Comparison of ENCODE assay signal across 32 cellular contexts in the genomic region with DNA sequence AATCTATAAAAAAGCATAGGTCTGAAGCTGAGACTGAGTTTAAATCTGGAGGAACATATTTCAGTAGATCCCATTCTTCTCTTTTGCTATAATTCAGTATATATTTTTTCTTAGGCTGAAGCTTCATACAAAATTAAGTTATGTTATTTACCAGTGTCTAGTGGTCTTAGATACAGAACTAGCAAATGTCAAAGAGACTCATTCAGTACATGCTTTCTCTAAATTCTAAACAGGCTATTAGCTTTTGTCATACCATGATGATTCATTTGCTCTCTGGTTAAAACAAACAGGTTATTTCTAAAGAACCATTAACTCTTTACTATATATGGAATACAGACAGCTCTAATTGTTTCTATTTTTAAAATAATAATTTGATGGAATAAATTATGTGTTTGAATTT.
"Had no signal": no experiment of that assay in that cellular context is flagged by ENCODE, and none has a peak within 500 bp of the region (broad histone marks: within the 10 kb centered on the region; RNA-seq: fewer than 3 reads in every experiment).

No MANE protein-coding gene starts in this region.

- H3K9me3 ChIP-seq: adrenal gland, ascending aorta had no signal

- DNase-seq: activated B cell treated with CpG ODN at 0.5 μM for 24 hours; activated CD4-positive, alpha-beta memory T cell treated with anti-CD3 and anti-CD28 coated beads for 36 hours; activated CD4-positive, alpha-beta T cell treated with anti-CD3 and anti-CD28 coated beads for 4 hours; activated CD4-positive, alpha-beta T cell treated with anti-CD3 and anti-CD28 coated beads, Interleukin-2, amount 10 ng/mL, durations not matched to agents 24 days and 14 days; activated CD4-positive, alpha-beta T cell treated with anti-CD3 and anti-CD28 coated beads, Interleukin-2, amount 50 U/mL, for 1 hour; activated CD4-positive, alpha-beta T cell treated with anti-CD3 and anti-CD28 coated beads, Interleukin-2, amount 50 U/mL, for 4 hours; activated CD4-positive, CD25-positive, alpha-beta regulatory T cell treated with anti-CD3 and anti-CD28 coated beads, Interleukin-2, amount 50 U/mL, for 72 hours; activated CD8-positive, alpha-beta memory T cell treated with anti-CD3 and anti-CD28 coated beads, Interleukin-2, amount 50 U/mL, for 4 hours; activated CD8-positive, alpha-beta T cell treated with anti-CD3 and anti-CD28 coated beads for 36 hours; activated effector memory CD4-positive, alpha-beta T cell treated with anti-CD3 and anti-CD28 coated beads, Interleukin-2, amount 50 U/mL, for 16 hours; activated gamma-delta T cell treated with Interleukin-2 at 50 U/mL for 16 hours; activated naive CD4-positive, alpha-beta T cell; activated naive CD4-positive, alpha-beta T cell treated with anti-CD3 and anti-CD28 coated beads for 36 hours; activated naive CD4-positive, alpha-beta T cell treated with anti-CD3 and anti-CD28 coated beads, Interleukin-2, amount 50 U/mL, for 16 hours; activated naive CD8-positive, alpha-beta T cell treated with anti-CD3 and anti-CD28 coated beads for 36 hours; activated T-cell treated with anti-CD3 and anti-CD28 coated beads for 4 hours; activated T-cell treated with anti-CD3 and anti-CD28 coated beads, Interleukin-2, amount 50 U/mL, for 1 hour; activated T-cell treated with anti-CD3 and anti-CD28 coated beads, Interleukin-2, amount 50 U/mL, for 4 hours; activated T-cell treated with anti-CD3 and anti-CD28 coated beads, Interleukin-2, amount 50 U/mL, for 72 hours; adrenal gland; amniotic stem cell; central memory CD4-positive, alpha-beta T cell; T-cell; T-helper 2 cell; T-helper 9 cell had no signal

- H3K27me3 ChIP-seq: adrenal gland, ascending aorta had no signal

- H3K4me1 Mint-ChIP-seq: activated B cell treated with CpG ODN at 0.5 μM for 24 hours; activated CD4-positive, alpha-beta T cell treated with anti-CD3 and anti-CD28 coated beads, Interleukin-2, amount 10 ng/mL, durations not matched to agents 24 days and 14 days; activated naive CD8-positive, alpha-beta T cell treated with anti-CD3 and anti-CD28 coated beads for 36 hours; activated T-helper 17 cell treated with anti-CD3 and anti-CD28 coated beads, Interleukin-2, amount 50 U/mL, for 72 hours; brain; T-cell had no signal

- ATAC-seq: activated CD8-positive, alpha-beta T cell treated with anti-CD3 and anti-CD28 coated beads for 36 hours; activated naive CD4-positive, alpha-beta T cell treated with anti-CD3 and anti-CD28 coated beads, Interleukin-2, amount 50 U/mL, for 72 hours; activated T-cell treated with anti-CD3 and anti-CD28 coated beads, Interleukin-2, amount 50 U/mL, for 4 hours; activated T-cell treated with anti-CD3 and anti-CD28 coated beads, Interleukin-2, amount 50 U/mL, for 72 hours; activated T-helper 17 cell treated with anti-CD3 and anti-CD28 coated beads, Interleukin-2, amount 50 U/mL, for 72 hours; T-cell had no signal

- H3K36me3 ChIP-seq: adrenal gland, ascending aorta had no signal

- H3K27ac ChIP-seq: adrenal gland, ascending aorta, VCaP had no signal

- H3K27ac Mint-ChIP-seq: activated B cell treated with CpG ODN at 0.5 μM for 24 hours; activated CD4-positive, alpha-beta memory T cell treated with anti-CD3 and anti-CD28 coated beads for 36 hours; activated CD4-positive, alpha-beta T cell treated with anti-CD3 and anti-CD28 coated beads, Interleukin-2, amount 10 ng/mL, durations not matched to agents 24 days and 14 days; activated CD8-positive, alpha-beta T cell treated with anti-CD3 and anti-CD28 coated beads for 36 hours; activated naive CD4-positive, alpha-beta T cell treated with anti-CD3 and anti-CD28 coated beads for 36 hours; activated naive CD4-positive, alpha-beta T cell treated with anti-CD3 and anti-CD28 coated beads, Interleukin-2, amount 50 U/mL, for 72 hours; activated naive CD8-positive, alpha-beta T cell treated with anti-CD3 and anti-CD28 coated beads for 36 hours; activated T-cell treated with anti-CD3 and anti-CD28 coated beads, Interleukin-2, amount 50 U/mL, for 72 hours; activated T-helper 1 cell treated with anti-CD3 and anti-CD28 coated beads, Interleukin-12 subunit alpha, Interleukin-12 subunit beta, Interleukin-2, Interleukin-4 antibody, amounts not matched to agents 30 ng/mL and 10 ng/mL and 1 ng/mL, durations not matched to agents 14 hours and 24 hours and 36 hours; activated T-helper 17 cell treated with anti-CD3 and anti-CD28 coated beads, Interleukin-2, amount 50 U/mL, for 72 hours; brain; T-cell; T-helper 2 cell treated with Interferon-gamma antibody and Interleukin-4, amounts not matched to agents 5 μg/mL and 100 μg/mL, for 36 hours had no signal

- H3K4me3 ChIP-seq: adrenal gland, ascending aorta had no signal

- H3K27me3 Mint-ChIP-seq: activated B cell treated with CpG ODN at 0.5 μM for 24 hours; activated CD4-positive, alpha-beta memory T cell treated with anti-CD3 and anti-CD28 coated beads for 36 hours; activated CD4-positive, alpha-beta T cell treated with anti-CD3 and anti-CD28 coated beads, Interleukin-2, amount 10 ng/mL, durations not matched to agents 24 days and 14 days; activated CD8-positive, alpha-beta T cell treated with anti-CD3 and anti-CD28 coated beads for 36 hours; activated naive CD8-positive, alpha-beta T cell treated with anti-CD3 and anti-CD28 coated beads for 36 hours; activated T-helper 17 cell treated with anti-CD3 and anti-CD28 coated beads, Interleukin-2, amount 50 U/mL, for 72 hours; T-cell had no signal

- H3K36me3 Mint-ChIP-seq: activated CD4-positive, alpha-beta memory T cell treated with anti-CD3 and anti-CD28 coated beads for 36 hours; brain; T-cell had no signal

- H3K4me1 ChIP-seq: adrenal gland, ascending aorta had no signal

- H3K4me3 Mint-ChIP-seq: activated B cell treated with CpG ODN at 0.5 μM for 24 hours; activated CD4-positive, alpha-beta memory T cell treated with anti-CD3 and anti-CD28 coated beads for 36 hours; activated CD4-positive, alpha-beta T cell treated with anti-CD3 and anti-CD28 coated beads, Interleukin-2, amount 10 ng/mL, durations not matched to agents 24 days and 14 days; activated CD8-positive, alpha-beta T cell treated with anti-CD3 and anti-CD28 coated beads for 36 hours; activated naive CD4-positive, alpha-beta T cell treated with anti-CD3 and anti-CD28 coated beads for 36 hours; activated naive CD8-positive, alpha-beta T cell treated with anti-CD3 and anti-CD28 coated beads for 36 hours; activated T-cell treated with anti-CD3 and anti-CD28 coated beads, Interleukin-2, amount 50 U/mL, for 4 hours; activated T-cell treated with anti-CD3 and anti-CD28 coated beads, Interleukin-2, amount 50 U/mL, for 72 hours; activated T-helper 1 cell treated with anti-CD3 and anti-CD28 coated beads, Interleukin-12 subunit alpha, Interleukin-12 subunit beta, Interleukin-2, Interleukin-4 antibody, amounts not matched to agents 30 ng/mL and 10 ng/mL and 1 ng/mL, durations not matched to agents 14 hours and 24 hours and 36 hours; activated T-helper 17 cell treated with anti-CD3 and anti-CD28 coated beads, Interleukin-2, amount 50 U/mL, for 72 hours; brain; T-cell; T-helper 2 cell treated with Interferon-gamma antibody and Interleukin-4, amounts not matched to agents 5 μg/mL and 100 μg/mL, for 36 hours had no signal
